In the genomic region with DNA sequence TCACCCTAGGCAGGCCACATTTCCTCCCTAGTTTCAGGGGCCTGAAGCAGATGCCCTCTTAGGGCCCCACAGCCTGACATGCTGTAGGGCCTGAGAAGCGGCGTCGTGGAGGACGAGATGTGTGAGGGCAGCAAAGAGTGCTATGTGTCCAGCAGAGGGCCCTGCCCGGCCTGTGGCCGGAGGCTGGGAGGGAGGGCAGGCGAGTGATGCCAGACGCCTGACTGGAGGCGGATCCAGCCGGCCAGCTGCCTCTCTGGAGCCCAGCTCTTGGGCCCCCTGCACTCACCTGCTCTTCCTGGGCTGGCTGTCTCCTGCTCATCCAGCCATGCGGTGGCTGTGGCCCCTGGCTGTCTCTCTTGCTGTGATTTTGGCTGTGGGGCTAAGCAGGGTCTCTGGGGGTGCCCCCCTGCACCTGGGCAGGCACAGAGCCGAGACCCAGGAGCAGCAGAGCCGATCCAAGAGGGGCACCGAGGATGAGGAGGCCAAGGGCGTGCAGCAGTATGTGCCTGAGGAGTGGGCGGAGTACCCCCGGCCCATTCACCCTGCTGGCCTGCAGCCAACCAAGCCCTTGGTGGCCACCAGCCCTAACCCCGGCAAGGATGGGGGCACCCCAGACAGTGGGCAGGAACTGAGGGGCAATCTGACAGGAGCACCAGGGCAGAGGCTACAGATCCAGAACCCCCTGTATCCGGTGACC, we compare ENCODE assay signal across 9 cellular contexts. TPM values are rescaled to one million over a fixed set of nuclear protein-coding genes. Genes with fewer than 3 reads are reported as not detected.
A peak's percentile ranks its signal among the peaks of the same experiment; 100 is the strongest.
DNase-seq lines count a peak whose midpoint lies in the region; ATAC-seq and TF ChIP-seq lines count a peak whose summit lies in the region.
"Had no signal": no experiment of that assay in that cellular context is flagged by ENCODE, and none has a peak within 500 bp of the region (broad histone marks: within the 10 kb centered on the region; RNA-seq: fewer than 3 reads in every experiment).

A gene with protein sequence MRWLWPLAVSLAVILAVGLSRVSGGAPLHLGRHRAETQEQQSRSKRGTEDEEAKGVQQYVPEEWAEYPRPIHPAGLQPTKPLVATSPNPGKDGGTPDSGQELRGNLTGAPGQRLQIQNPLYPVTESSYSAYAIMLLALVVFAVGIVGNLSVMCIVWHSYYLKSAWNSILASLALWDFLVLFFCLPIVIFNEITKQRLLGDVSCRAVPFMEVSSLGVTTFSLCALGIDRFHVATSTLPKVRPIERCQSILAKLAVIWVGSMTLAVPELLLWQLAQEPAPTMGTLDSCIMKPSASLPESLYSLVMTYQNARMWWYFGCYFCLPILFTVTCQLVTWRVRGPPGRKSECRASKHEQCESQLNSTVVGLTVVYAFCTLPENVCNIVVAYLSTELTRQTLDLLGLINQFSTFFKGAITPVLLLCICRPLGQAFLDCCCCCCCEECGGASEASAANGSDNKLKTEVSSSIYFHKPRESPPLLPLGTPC (plus strand): TSS at position 279 of the 697 bp plus-strand sequence. CDS start 47 bp downstream, at position 326.

- no peak within 1 kb of the TSS for H3K4me3 ChIP-seq in WERI-Rb-1 (ENCODE audit: low read depth, low read length)

- intact Hi-C loops in left ventricle myocardium superior (cut with micrococcal nuclease) = loop anchor here (5.0 kb wide), 1 partner anchor 120 kb away; no protein-coding TSS in a partner anchor

- H3K27ac ChIP-seq in WERI-Rb-1 = peak within 1 kb of the TSS; percentile 48
- H3K27ac ChIP-seq: epithelial cell of prostate had no signal

- DNase-seq in HCEC 1CT (peak; percentile 46), WERI-Rb-1 (peak; percentile 99), left ventricle myocardium superior (peak; percentile 72), retina (peak; percentile 81), NCI-H446 treated with DMSO at 0.1 percent for 48 hours (lab: John Stamatoyannopoulos, UW) (no peak), KG1 (lab: John Stamatoyannopoulos, UW) (no peak)
- DNase-seq in activated naive CD4-positive, alpha-beta T cell (lab: John Stamatoyannopoulos, UW) = no peak
- DNase-seq in NK-92 treated with Interleukin-12 subunit alpha and Interleukin-12 subunit beta, amount 100 ng/mL, for 24 hours (lab: John Stamatoyannopoulos, UW) = no peak

- H3K36me3 ChIP-seq in WERI-Rb-1 = no peaks in the 10 kb centered on the region

- no peaks in the 10 kb centered on the region for H3K9me3 ChIP-seq in WERI-Rb-1 (ENCODE audit: severe bottlenecking)

- H3K27me3 ChIP-seq in WERI-Rb-1 (ENCODE audit: insufficient read depth, low read depth, severe bottlenecking) = no peaks in the 10 kb centered on the region

- peak; percentile 100 for TF ChIP-seq CTCF in WERI-Rb-1 (IDR thresholded peaks at IDR 0.05; ENCODE audit: low read depth, low read length)

- peak; percentile 68 for ATAC-seq in left ventricle myocardium superior

RNA-seq across cellular contexts. Expression of the gene that starts here (rescaled TPM):
- 0.07 TPM for total RNA-seq in left ventricle myocardium superior

Comparison
In these comparisons a context has a peak if more than half of its experiments do, and no peak if none do; other contexts are left out.
1. Peak in DNase-seq and ATAC-seq in left ventricle myocardium superior; RNA of the gene not detected or under 1 TPM.
2. DNase-seq: peak in HCEC 1CT (single experiment), WERI-Rb-1 (single experiment) and retina (single experiment); none in activated naive CD4-positive, alpha-beta T cell (0 of 4), NK-92 treated with Interleukin-12 subunit alpha and Interleukin-12 subunit beta, amount 100 ng/mL, for 24 hours (single experiment), NCI-H446 treated with DMSO at 0.1 percent for 48 hours (single experiment) and KG1 (single experiment).